In genomic region chr6:143449082-143449481, GRCh38 we compare ENCODE assay signal across 11 cellular contexts. TPM values are rescaled to one million over a fixed set of nuclear protein-coding genes. Genes with fewer than 3 reads are reported as not detected.
A peak's percentile ranks its signal among the peaks of the same experiment; 100 is the strongest.
DNase-seq lines count a peak whose midpoint lies in the region; ATAC-seq and TF ChIP-seq lines count a peak whose summit lies in the region.
"Had no signal": no experiment of that assay in that cellular context is flagged by ENCODE, and none has a peak within 500 bp of the region (broad histone marks: within the 10 kb centered on the region; RNA-seq: fewer than 3 reads in every experiment).

No MANE protein-coding gene starts in this region.

- no peaks in the 10 kb centered on the region for H3K27me3 ChIP-seq in CD4-positive, alpha-beta T cell (ENCODE audit: control insufficient read depth, insufficient read depth, low read length)
- no peaks in the 10 kb centered on the region for H3K27me3 ChIP-seq in HUES48 (ENCODE audit: control insufficient read depth, insufficient read depth, low read length)
- no peaks in the 10 kb centered on the region for H3K27me3 ChIP-seq in adipocyte (replicated peaks; ENCODE audit: control insufficient read depth, insufficient read depth, low read length)
- H3K27me3 ChIP-seq: body of pancreas, sigmoid colon had no signal

- 0 out of 2 replicates have a peak, but pooled peaks cover 1% of the 10 kb centered on the region for H3K36me3 ChIP-seq in HUES48 (ENCODE audit: control insufficient read depth, insufficient read depth, low read length)
- H3K36me3 ChIP-seq in adipocyte (ENCODE audit: control insufficient read depth, insufficient read depth, low read length, severe bottlenecking): peaks cover 8% of the 10 kb centered on the region

- H3K27me3 Mint-ChIP-seq in CD4-positive, alpha-beta T cell: no peaks in the 10 kb centered on the region
- no peaks in the 10 kb centered on the region for H3K27me3 Mint-ChIP-seq in natural killer cell (ENCODE audit: low read depth in 2 of 2)

- intact Hi-C loops in CD4-positive, alpha-beta T cell (cut with DNase I, micrococcal nuclease): loop anchor here in 1 of 2 experiments (10.0 kb wide), 1 partner anchor 394 kb away; no protein-coding TSS in a partner anchor
- intact Hi-C loops in natural killer cell (cut with micrococcal nuclease): no loop called here

- no peak for DNase-seq in CD4-positive, alpha-beta T cell
- DNase-seq in adipocyte (ENCODE audit: low read depth) (no peak), natural killer cell (no peak), HuH-7 (ENCODE audit: low spot score) (no peak), GM19240 (ENCODE audit: insufficient read length, low spot score) (no peak), HK-2 (ENCODE audit: unreplicated experiment) (no peak), EL (no peak)
- DNase-seq: NCI-H510A treated with DMSO at 0.1 percent for 48 hours, sigmoid colon had no signal

- peaks cover 47% of the 10 kb centered on the region for H3K4me1 Mint-ChIP-seq in CD4-positive, alpha-beta T cell (ENCODE audit: low read depth)
- peaks cover 32 to 39% of the 10 kb centered on the region in 2 donors for H3K4me1 Mint-ChIP-seq in natural killer cell

- H3K4me1 ChIP-seq in HUES48 (ENCODE audit: control insufficient read depth, insufficient read depth, low read length): peaks cover 14% of the 10 kb centered on the region
- H3K4me1 ChIP-seq in adipocyte (ENCODE audit: control insufficient read depth, insufficient read depth, low read length): peaks cover 23% of the 10 kb centered on the region

- H3K9me3 ChIP-seq in CD4-positive, alpha-beta T cell (ENCODE audit: control insufficient read depth, low read length): no peaks in the 10 kb centered on the region
- H3K9me3 ChIP-seq in HUES48 (ENCODE audit: control insufficient read depth, insufficient read depth, low read length) (no peaks in the 10 kb centered on the region), adipocyte (ENCODE audit: control insufficient read depth, low read length) (no peaks in the 10 kb centered on the region)
- H3K9me3 ChIP-seq: body of pancreas, sigmoid colon had no signal

- no peaks in the 10 kb centered on the region for H3K9me3 Mint-ChIP-seq in CD4-positive, alpha-beta T cell
- no peaks in the 10 kb centered on the region for H3K9me3 Mint-ChIP-seq in natural killer cell

- H3K27ac Mint-ChIP-seq in CD4-positive, alpha-beta T cell: peak overlapping the region; percentile 94
- H3K27ac Mint-ChIP-seq in natural killer cell: peak overlapping the region in 1 of 2 donors; percentile 96

- H3K27ac ChIP-seq in CD4-positive, alpha-beta T cell (ENCODE audit: low read depth, low read length): no peak overlapping the region
- H3K27ac ChIP-seq in HUES48 (ENCODE audit: low read depth, low read length): no peak overlapping the region

- peaks cover 30% of the 10 kb centered on the region for H3K36me3 Mint-ChIP-seq in CD4-positive, alpha-beta T cell (ENCODE audit: low read depth)
- H3K36me3 Mint-ChIP-seq in natural killer cell: no peaks in the 10 kb centered on the region

- CTCF ChIA-PET in CD4-positive, alpha-beta T cell (lab: Charles Lee): no interaction called here

- POLR2A ChIA-PET in CD4-positive, alpha-beta T cell (lab: Charles Lee): interaction anchor here (0.8 to 0.9 kb wide), 2 partner anchors 30 to 87 kb away, joined by 3 read pairs; no protein-coding TSS in a partner anchor

- no peak for ATAC-seq in CD4-positive, alpha-beta T cell (ENCODE audit: poor library complexity)
- no peak for ATAC-seq in natural killer cell
- ATAC-seq: body of pancreas had no signal

- TF ChIP-seq CTCF in CD4-positive, alpha-beta T cell (IDR thresholded peaks at IDR 0.05): no peak
- no peak for TF ChIP-seq CTCF in natural killer cell (IDR thresholded peaks at IDR 0.05)

- H3K9ac ChIP-seq in HUES48 (ENCODE audit: low read depth, low read length): no peak overlapping the region
- H3K9ac ChIP-seq in adipocyte (ENCODE audit: low read length): peak overlapping the region; percentile 93

- H3K4me3 ChIP-seq in HUES48 (ENCODE audit: low read depth, low read length) (peak overlapping the region; percentile 96), adipocyte (ENCODE audit: low read length) (peak overlapping the region; percentile 97)

- peak overlapping the region; percentile 99 for H3K4me3 Mint-ChIP-seq in CD4-positive, alpha-beta T cell
- peak overlapping the region; percentile 99 for H3K4me3 Mint-ChIP-seq in natural killer cell

RNA-seq across cellular contexts. Expression of gene ADAT2, which starts 1.4 kb away (rescaled TPM):
- 10 to 100 TPM; 14.6 to 17.4 TPM for total RNA-seq in CD4-positive, alpha-beta T cell
- 10 to 100 TPM; 17.4 to 19.4 (median 19.1) TPM for total RNA-seq in natural killer cell

RNA-seq across cellular contexts. Expression of gene PEX3, which starts 1.5 kb away (rescaled TPM):
- 1 to 10 TPM; 7.3 to 9.7 TPM for total RNA-seq in CD4-positive, alpha-beta T cell
- 10 to 100 TPM; 10.2 to 16.0 (median 14.2) TPM for total RNA-seq in natural killer cell
